Comparison of ENCODE assay signal across 1 cellular context in genomic region chr21:33230518-33231324, GRCh38.
A peak's percentile ranks its signal among the peaks of the same experiment; 100 is the strongest.
TF ChIP-seq lines count a peak whose summit lies in the region.

No MANE protein-coding gene starts in this region.

TF ChIP-seq in H1, 55 proteins besides CTCF, POLR2A, EP300 and RAD21:
- TF ChIP-seq CHD7 (IDR thresholded peaks at IDR 0.05; ENCODE audit: insufficient replicate concordance, low read length): no peak
- peak; percentile 32; the same call in 1 of the 2 replicates for TF ChIP-seq TBP (IDR thresholded peaks at IDR 0.05; ENCODE audit: low read depth, low read length)
- no peak for TF ChIP-seq FOSL1 (IDR thresholded peaks at IDR 0.05; ENCODE audit: insufficient read depth, low read depth, low read length)
- no peak for TF ChIP-seq EZH2 (IDR thresholded peaks at IDR 0.05; ENCODE audit: low read depth, low read length, severe bottlenecking)
- no peak for TF ChIP-seq SUZ12 (IDR thresholded peaks at IDR 0.05; ENCODE audit: low read length)
- no peak for TF ChIP-seq SP1 (IDR thresholded peaks at IDR 0.05; ENCODE audit: low read depth, low read length)
- no peak for TF ChIP-seq SP2 (IDR thresholded peaks at IDR 0.05; ENCODE audit: low read length)
- peak; percentile 18; the same call in 1 of the 2 replicates for TF ChIP-seq MAX (IDR thresholded peaks at IDR 0.05)
- peak; percentile 74 for TF ChIP-seq ASH2L (IDR thresholded peaks at IDR 0.05; ENCODE audit: low read length)
- TF ChIP-seq JUN (IDR thresholded peaks at IDR 0.05; ENCODE audit: low read depth, low read length): no peak
- TF ChIP-seq CHD1 (IDR thresholded peaks at IDR 0.05; ENCODE audit: low read depth, low read length): no peak
- no peak for TF ChIP-seq CEBPB (IDR thresholded peaks at IDR 0.05; ENCODE audit: low read depth, low read length)
- no peak for TF ChIP-seq ATF2 (IDR thresholded peaks at IDR 0.05; ENCODE audit: low read length)
- no peak for TF ChIP-seq CBX5 (IDR thresholded peaks at IDR 0.05; ENCODE audit: low read depth, low read length)
- no peak for TF ChIP-seq RXRA (IDR thresholded peaks at IDR 0.05; ENCODE audit: insufficient read depth, low read depth, low read length)
- no peak for TF ChIP-seq RFX5 (IDR thresholded peaks at IDR 0.05; ENCODE audit: borderline replicate concordance, low read depth, low read length)
- no peak for TF ChIP-seq GTF2F1 (IDR thresholded peaks at IDR 0.05; ENCODE audit: borderline replicate concordance, low read depth, low read length)
- no peak for TF ChIP-seq RBBP5 (IDR thresholded peaks at IDR 0.05; ENCODE audit: borderline replicate concordance, low read depth, low read length)
- TF ChIP-seq SRF (IDR thresholded peaks at IDR 0.05; ENCODE audit: low read depth, low read length): no peak
- TF ChIP-seq TCF12 (IDR thresholded peaks at IDR 0.05; ENCODE audit: low read depth, low read length): no peak
- no peak for TF ChIP-seq BCL11A (IDR thresholded peaks at IDR 0.05; ENCODE audit: low read depth in 2 of 2, low read length in 2 of 2)
- TF ChIP-seq CBX8 (IDR thresholded peaks at IDR 0.05; ENCODE audit: borderline replicate concordance, low read depth, low read length): no peak
- TF ChIP-seq KDM4A (IDR thresholded peaks at IDR 0.05; ENCODE audit: low read depth, low read length, severe bottlenecking): no peak
- no peak for TF ChIP-seq TAF7 (optimal IDR thresholded peaks at IDR 0.05; ENCODE audit: borderline replicate concordance, low read depth, low read length)
- no peak for TF ChIP-seq HDAC6 (IDR thresholded peaks at IDR 0.05; ENCODE audit: low read depth, low read length)
- no peak for TF ChIP-seq SP4 (IDR thresholded peaks at IDR 0.05; ENCODE audit: low read length)
- TF ChIP-seq TEAD4 (IDR thresholded peaks at IDR 0.05; ENCODE audit: low read depth, low read length): 0 out of 2 replicates have a peak, but pooled peaks have one; percentile 5
- no peak for TF ChIP-seq JUND (IDR thresholded peaks at IDR 0.05; ENCODE audit: low read length)
- TF ChIP-seq KDM1A (IDR thresholded peaks at IDR 0.05; ENCODE audit: borderline replicate concordance, low read length): 0 out of 2 replicates have a peak, but pooled peaks have one; percentile 14
- TF ChIP-seq CREB1 (IDR thresholded peaks at IDR 0.05): no peak
- no peak for TF ChIP-seq YY1 (IDR thresholded peaks at IDR 0.05; ENCODE audit: low read depth, low read length)
- no peak for TF ChIP-seq KDM5A (IDR thresholded peaks at IDR 0.05; ENCODE audit: low read length)
- TF ChIP-seq SAP30 (IDR thresholded peaks at IDR 0.05; ENCODE audit: insufficient read depth, insufficient replicate concordance, low read length): no peak
- no peak for TF ChIP-seq RNF2 (IDR thresholded peaks at IDR 0.05; ENCODE audit: borderline replicate concordance, low read depth, low read length, missing control alignments, poor library complexity, severe bottlenecking)
- no peak for TF ChIP-seq PHF8 (conservative IDR thresholded peaks at IDR 0.05; ENCODE audit: low read depth, low read length)
- TF ChIP-seq SIRT6 (IDR thresholded peaks at IDR 0.05; ENCODE audit: low read length): no peak
- TF ChIP-seq E2F6 (IDR thresholded peaks at IDR 0.05): no peak
- no peak for TF ChIP-seq NRF1 (IDR thresholded peaks at IDR 0.05; ENCODE audit: low read depth, low read length)
- 0 out of 4 replicates have a peak, but pooled peaks have one; percentile 21 to 51 for TF ChIP-seq SIN3A (conservative IDR thresholded peaks at IDR 0.05 in 1 of 2, IDR thresholded peaks at IDR 0.05 in 1 of 2; ENCODE audit: low read depth in 1 of 2, low read length in 2 of 2)
- no peak for TF ChIP-seq CTBP2 (IDR thresholded peaks at IDR 0.05; ENCODE audit: borderline replicate concordance, insufficient read depth, insufficient read length, low read length)
- no peak for TF ChIP-seq POU5F1 (IDR thresholded peaks at IDR 0.05; ENCODE audit: low read depth, low read length)
- no peak for TF ChIP-seq BRCA1 (IDR thresholded peaks at IDR 0.05; ENCODE audit: low read depth, low read length)
- TF ChIP-seq HDAC2 (IDR thresholded peaks at IDR 0.05; ENCODE audit: borderline replicate concordance in 1 of 2, low read depth in 2 of 2, low read length in 2 of 2): no peak; a peak in 1 of 4 replicates
- TF ChIP-seq SIX5 (IDR thresholded peaks at IDR 0.05; ENCODE audit: low read depth, low read length): no peak
- no peak for TF ChIP-seq NANOG (IDR thresholded peaks at IDR 0.05; ENCODE audit: insufficient read depth, low read depth, low read length, poor library complexity, severe bottlenecking)
- TF ChIP-seq GABPA (IDR thresholded peaks at IDR 0.05; ENCODE audit: borderline replicate concordance, insufficient read depth, low read length): no peak
- TF ChIP-seq TAF1 (IDR thresholded peaks at IDR 0.05; ENCODE audit: low read depth, low read length): no peak; the same call in 1 of the 2 replicates
